ENCODE assay signal across 23 cellular contexts in genomic region chr3:13644341-13645082, GRCh38.
A peak's percentile ranks its signal among the peaks of the same experiment; 100 is the strongest.
DNase-seq lines count a peak whose midpoint lies in the region; ATAC-seq and TF ChIP-seq lines count a peak whose summit lies in the region.
"Had no signal": no experiment of that assay in that cellular context is flagged by ENCODE, and none has a peak within 500 bp of the region (broad histone marks: within the 10 kb centered on the region; RNA-seq: fewer than 3 reads in every experiment).

No MANE protein-coding gene starts in this region.

- ATAC-seq in activated T-cell treated with anti-CD3 and anti-CD28 coated beads, Interleukin-2, amount 50 U/mL, for 4 hours, result no peak
- ATAC-seq: heart left ventricle, left cardiac atrium had no signal

- DNase-seq in AG09309 (ENCODE audit: low read depth) (peak; percentile 42), LHCN-M2 (ENCODE audit: low read depth) (peak; percentile 5), cardiac fibroblast (ENCODE audit: low read depth in 2 of 2) (peak; percentile 5 to 21), kidney tubule cell (ENCODE audit: low spot score) (peak; percentile 23), NOMO-1 (lab: John Stamatoyannopoulos, UW; ENCODE audit: unreplicated experiment in 2 of 2) (no peak), GM10248 (ENCODE audit: extremely low spot score) (no peak), posterior vena cava (ENCODE audit: low spot score) (no peak)
- no peak for DNase-seq in activated T-cell treated with anti-CD3 and anti-CD28 coated beads, Interleukin-2, amount 50 U/mL, for 4 hours
- DNase-seq: activated CD4-positive, alpha-beta T cell treated with anti-CD3 and anti-CD28 coated beads for 48 hours; activated naive CD4-positive, alpha-beta T cell treated with anti-CD3 and anti-CD28 coated beads, Interleukin-2, amount 50 U/mL, for 16 hours; effector memory CD4-positive, alpha-beta T cell; heart left ventricle; left cardiac atrium; mesendoderm; NCI-H1092 treated with DMSO at 0.1 percent for 48 hours; NCI-H1930; NCI-H345; NCI-H774; SK-N-SH; stimulated activated CD4-positive, alpha-beta T cell treated with anti-CD3 and anti-CD28 coated beads, Interleukin-2, amount 100 ng/mL, for 24 hours had no signal

- H3K27me3 Mint-ChIP-seq in activated T-cell treated with anti-CD3 and anti-CD28 coated beads, Interleukin-2, amount 50 U/mL, for 4 hours (ENCODE audit: low read depth), result peaks cover 22% of the 10 kb centered on the region

- CTCF ChIA-PET in GM10248 (lab: Yijun Ruan, JAX), result interaction anchor here (9.4 kb wide), 1 partner anchor 149 kb away, joined by 155 read pairs; no protein-coding TSS in a partner anchor

- TF ChIP-seq CTCF in AG09309 (IDR thresholded peaks at IDR 0.05; ENCODE audit: control insufficient read depth, insufficient read depth, low read depth, low read length, missing control alignments) (no peak), cardiac fibroblast (IDR thresholded peaks at IDR 0.05; ENCODE audit: low read depth, low read length) (no peak), GM10248 (IDR thresholded peaks at IDR 0.05; ENCODE audit: control extremely low read depth, extremely low read depth, low read depth, missing control alignments) (no peak)

- H3K4me3 ChIP-seq in AG09309 (ENCODE audit: control insufficient read depth, low read depth, low read length) (no peak overlapping the region), cardiac fibroblast (replicated peaks in 1 of 2; ENCODE audit: low read depth in 2 of 2, low read length in 2 of 2) (no peak overlapping the region)
- H3K4me3 ChIP-seq: heart left ventricle, skin epidermis had no signal

- no peak overlapping the region for H3K4me3 Mint-ChIP-seq in activated T-cell treated with anti-CD3 and anti-CD28 coated beads, Interleukin-2, amount 50 U/mL, for 4 hours
- H3K4me3 Mint-ChIP-seq: CD14-positive monocyte; T-helper 2 cell treated with Interferon-gamma antibody and Interleukin-4, amounts not matched to agents 5 μg/mL and 100 μg/mL, for 36 hours had no signal

- no peaks in the 10 kb centered on the region for H3K9me3 Mint-ChIP-seq in activated T-cell treated with anti-CD3 and anti-CD28 coated beads, Interleukin-2, amount 50 U/mL, for 4 hours
- H3K9me3 Mint-ChIP-seq: CD14-positive monocyte; T-helper 2 cell treated with Interferon-gamma antibody and Interleukin-4, amounts not matched to agents 5 μg/mL and 100 μg/mL, for 36 hours had no signal

- POLR2A ChIA-PET in GM10248 (lab: Yijun Ruan, JAX), result no interaction called here

- intact Hi-C loops in posterior vena cava (cut with DNase I), result loop anchor here (5.0 to 10.0 kb wide), 2 partner anchors 550 to 583 kb away; no protein-coding TSS in a partner anchor

- no peaks in the 10 kb centered on the region for H3K36me3 Mint-ChIP-seq in activated T-cell treated with anti-CD3 and anti-CD28 coated beads, Interleukin-2, amount 50 U/mL, for 4 hours (ENCODE audit: insufficient read depth)
- H3K36me3 Mint-ChIP-seq: CD14-positive monocyte had no signal

- H3K4me1 Mint-ChIP-seq in activated T-cell treated with anti-CD3 and anti-CD28 coated beads, Interleukin-2, amount 50 U/mL, for 4 hours (ENCODE audit: low read depth), result peaks cover 16% of the 10 kb centered on the region

Comparison
In these comparisons a context has a peak if more than half of its experiments do, and no peak if none do; other contexts are left out.
1. DNase-seq: peak in AG09309 (single experiment), LHCN-M2 (single experiment), cardiac fibroblast (2 of 2) and kidney tubule cell (single experiment); none in NOMO-1 (0 of 2), GM10248 (single experiment), posterior vena cava (single experiment) and activated T-cell treated with anti-CD3 and anti-CD28 coated beads, Interleukin-2, amount 50 U/mL, for 4 hours (single experiment).